Comparison of ENCODE assay signal across 11 cellular contexts in the genomic region with DNA sequence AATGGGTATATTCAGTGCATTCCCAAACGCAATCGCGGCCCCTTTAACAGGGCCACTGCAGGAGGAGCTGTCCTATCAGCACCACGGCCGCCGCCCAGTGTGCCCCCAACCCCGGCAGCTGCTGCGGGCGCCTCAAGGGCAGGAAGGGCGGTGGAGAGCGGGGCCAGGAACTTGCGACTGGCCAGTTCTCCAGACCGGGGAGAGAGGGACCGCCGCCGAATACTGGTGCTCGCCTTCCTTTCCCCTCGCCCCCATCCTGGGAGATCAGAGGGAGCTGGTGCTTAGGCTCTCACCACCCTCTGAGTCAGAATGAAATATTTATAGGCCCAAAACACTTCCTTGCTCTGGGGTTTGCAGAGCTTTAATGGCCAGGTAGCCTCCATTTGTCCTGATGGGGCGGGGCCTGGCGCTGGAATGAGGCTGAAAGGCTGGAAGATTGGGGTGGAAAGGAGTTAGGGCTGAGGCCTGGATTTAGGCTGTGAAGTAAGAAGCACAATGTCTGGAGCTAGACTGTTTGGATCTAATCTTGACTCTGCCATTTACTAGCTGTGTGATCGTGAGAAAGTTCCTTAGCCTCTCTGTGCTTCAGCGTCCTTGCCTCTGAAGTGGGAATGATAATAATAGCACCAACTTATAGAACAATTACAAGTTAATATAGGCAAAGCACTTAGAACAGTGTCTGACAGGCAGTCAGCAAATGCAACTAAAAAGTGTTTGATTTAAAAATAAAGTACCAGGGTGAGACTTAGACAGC.
DNase-seq lines count a peak whose midpoint lies in the region; ATAC-seq, FAIRE-seq and TF ChIP-seq lines count a peak whose summit lies in the region.
"Had no signal": no experiment of that assay in that cellular context is flagged by ENCODE, and none has a peak within 500 bp of the region (broad histone marks: within the 10 kb centered on the region; RNA-seq: fewer than 3 reads in every experiment).

No MANE protein-coding gene starts in this region.

- H3K4me3 ChIP-seq in GM12878 (no peak overlapping the region), skeletal muscle satellite cell (ENCODE audit: low read length) (peak overlapping the region; percentile 48)

- TF ChIP-seq RAD21 in GM12878 (IDR thresholded peaks at IDR 0.05; ENCODE audit: insufficient read depth, low read depth, low read length): no peak

- 40% methylated on average over 16 of the region's 22 CpGs for WGBS in GM12878 (ENCODE audit: insufficient coverage, insufficient replicate concordance, low lambda C conversion rate, missing lambda C conversion rate)

- CTCF ChIA-PET in GM12878 (lab: Yijun Ruan, JAX): no interaction called here

- POLR2A ChIA-PET in GM12878 (lab: Charles Lee): no interaction called here

- H3K4me2 ChIP-seq in GM12878 (ENCODE audit: control insufficient read depth, insufficient read depth) (no peak overlapping the region), skeletal muscle satellite cell (ENCODE audit: low read length) (peak overlapping the region; percentile 58)

- H4K20me1 ChIP-seq in GM12878 (ENCODE audit: control insufficient read depth, insufficient read depth): no peaks in the 10 kb centered on the region

- H3K27ac ChIP-seq in GM12878 (ENCODE audit: control insufficient read depth, insufficient read depth): no peak overlapping the region

- no peak for TF ChIP-seq POLR2A in GM12878 (IDR thresholded peaks at IDR 0.05; ENCODE audit: low read depth, low read length)

- H2AFZ ChIP-seq in GM12878 (ENCODE audit: control insufficient read depth, low read depth, low read length): no peak overlapping the region

- no peak for FAIRE-seq in GM12878 (lab: Jason Lieb, UNC)
- FAIRE-seq: A204.1 had no signal

- ATAC-seq in GM12878 (0 out of 3 replicates have a peak, but pooled peaks have one; percentile 30), HG02642 (IDR thresholded peaks at IDR 0.05; ENCODE audit: poor library complexity, unreplicated experiment) (no peak), GM18502 (IDR thresholded peaks at IDR 0.05; ENCODE audit: poor library complexity, unreplicated experiment) (no peak)

- H3K36me3 ChIP-seq in GM12878 (ENCODE audit: control insufficient read depth in 2 of 2, insufficient read depth in 2 of 2, low read length in 1 of 2) (no peaks in the 10 kb centered on the region), skeletal muscle satellite cell (ENCODE audit: insufficient read depth, low read length) (peaks cover 23% of the 10 kb centered on the region)

- H3K9ac ChIP-seq in GM12878 (ENCODE audit: control insufficient read depth, insufficient read depth, low read length) (no peak overlapping the region), skeletal muscle satellite cell (ENCODE audit: low read depth, low read length) (no peak overlapping the region)

- TF ChIP-seq EP300 in GM12878 (IDR thresholded peaks at IDR 0.05; ENCODE audit: borderline replicate concordance in 1 of 2, control insufficient read depth in 1 of 2, low read depth in 2 of 2, low read length in 2 of 2): no peak

- no TSS peak for BruUV-seq in GM12878 (replicated peaks; lab: Mats Ljungman, UMichigan)

- H3K9me3 ChIP-seq in GM12878 (replicated peaks; ENCODE audit: control insufficient read depth, insufficient read depth, low read length) (no peaks in the 10 kb centered on the region), skeletal muscle satellite cell (replicated peaks; ENCODE audit: low read length) (no peaks in the 10 kb centered on the region)

- H3K79me2 ChIP-seq in GM12878 (ENCODE audit: control insufficient read depth, insufficient read depth, low read length): no peaks in the 10 kb centered on the region

- in situ Hi-C loops in GM12878 (cut with MboI): no loop called here

- SMC1A ChIA-PET in GM12878 (lab: Charles Lee; ENCODE audit: uncharacterized antibody, unreplicated experiment): no interaction called here

- TF ChIP-seq CTCF in GM12878 (IDR thresholded peaks at IDR 0.05 in 2 of 3, conservative IDR thresholded peaks at IDR 0.05 in 1 of 3; ENCODE audit: control insufficient read depth in 2 of 3, extremely low read depth in 1 of 3, insufficient read depth in 1 of 3, low read depth in 3 of 3, low read length in 3 of 3): no peak

- intact Hi-C loops in GM12878 (cut with micrococcal nuclease; ENCODE audit: unreplicated experiment): no loop called here

- no peaks in the 10 kb centered on the region for H3K4me1 ChIP-seq in GM12878 (ENCODE audit: control insufficient read depth, insufficient read depth, low read length)
- H3K4me1 ChIP-seq in skeletal muscle satellite cell (ENCODE audit: control insufficient read depth, insufficient read depth, low read length): peaks cover 35% of the 10 kb centered on the region

- H3K27me3 ChIP-seq in GM12878 (replicated peaks in 1 of 2; ENCODE audit: control insufficient read depth in 2 of 2, insufficient read depth in 2 of 2, low read length in 1 of 2): no peaks in the 10 kb centered on the region; a peak in 1 of 4 replicates
- no peaks in the 10 kb centered on the region for H3K27me3 ChIP-seq in skeletal muscle satellite cell (ENCODE audit: control insufficient read depth, insufficient read depth, low read length)

- peak; percentile 4 for DNase-seq in activated CD4-positive, alpha-beta T cell treated with anti-CD3 and anti-CD28 coated beads for 48 hours
- no peak for DNase-seq in activated CD4-positive, alpha-beta T cell treated with anti-CD3 and anti-CD28 coated beads for 1 hour
- DNase-seq in GM12878 (ENCODE audit: low read depth, low spot score) (no peak), islet precursor cell (peak; percentile 92), NCI-H1417 (lab: John Stamatoyannopoulos, UW) (no peak)
- DNase-seq: effector CD4-positive, alpha-beta T cell; NCI-H1417 treated with DMSO at 0.1 percent for 48 hours had no signal

- RAD21 ChIA-PET in GM12878 (lab: Charles Lee; ENCODE audit: unreplicated experiment): interaction anchor here (1.0 kb wide), 1 partner anchor 55 kb away, joined by 3 read pairs; no protein-coding TSS in a partner anchor

TF ChIP-seq in GM12878, 131 proteins besides CTCF, POLR2A, EP300 and RAD21:
- TF ChIP-seq MYB (IDR thresholded peaks at IDR 0.05; ENCODE audit: borderline replicate concordance, low read depth, low read length) (no peak), KDM1A (IDR thresholded peaks at IDR 0.05; ENCODE audit: borderline replicate concordance) (no peak), RUNX3 (IDR thresholded peaks at IDR 0.05; ENCODE audit: low read length) (no peak)
- TF ChIP-seq, protein P1, sequence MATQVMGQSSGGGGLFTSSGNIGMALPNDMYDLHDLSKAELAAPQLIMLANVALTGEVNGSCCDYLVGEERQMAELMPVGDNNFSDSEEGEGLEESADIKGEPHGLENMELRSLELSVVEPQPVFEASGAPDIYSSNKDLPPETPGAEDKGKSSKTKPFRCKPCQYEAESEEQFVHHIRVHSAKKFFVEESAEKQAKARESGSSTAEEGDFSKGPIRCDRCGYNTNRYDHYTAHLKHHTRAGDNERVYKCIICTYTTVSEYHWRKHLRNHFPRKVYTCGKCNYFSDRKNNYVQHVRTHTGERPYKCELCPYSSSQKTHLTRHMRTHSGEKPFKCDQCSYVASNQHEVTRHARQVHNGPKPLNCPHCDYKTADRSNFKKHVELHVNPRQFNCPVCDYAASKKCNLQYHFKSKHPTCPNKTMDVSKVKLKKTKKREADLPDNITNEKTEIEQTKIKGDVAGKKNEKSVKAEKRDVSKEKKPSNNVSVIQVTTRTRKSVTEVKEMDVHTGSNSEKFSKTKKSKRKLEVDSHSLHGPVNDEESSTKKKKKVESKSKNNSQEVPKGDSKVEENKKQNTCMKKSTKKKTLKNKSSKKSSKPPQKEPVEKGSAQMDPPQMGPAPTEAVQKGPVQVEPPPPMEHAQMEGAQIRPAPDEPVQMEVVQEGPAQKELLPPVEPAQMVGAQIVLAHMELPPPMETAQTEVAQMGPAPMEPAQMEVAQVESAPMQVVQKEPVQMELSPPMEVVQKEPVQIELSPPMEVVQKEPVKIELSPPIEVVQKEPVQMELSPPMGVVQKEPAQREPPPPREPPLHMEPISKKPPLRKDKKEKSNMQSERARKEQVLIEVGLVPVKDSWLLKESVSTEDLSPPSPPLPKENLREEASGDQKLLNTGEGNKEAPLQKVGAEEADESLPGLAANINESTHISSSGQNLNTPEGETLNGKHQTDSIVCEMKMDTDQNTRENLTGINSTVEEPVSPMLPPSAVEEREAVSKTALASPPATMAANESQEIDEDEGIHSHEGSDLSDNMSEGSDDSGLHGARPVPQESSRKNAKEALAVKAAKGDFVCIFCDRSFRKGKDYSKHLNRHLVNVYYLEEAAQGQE (IDR thresholded peaks at IDR 0.05; ENCODE audit: low read depth, low read length): peak; percentile 71; the same call in 1 of the 2 replicates

Comparison
In these comparisons a context has a peak if more than half of its experiments do, and no peak if none do; other contexts are left out.
1. DNase-seq: peak in activated CD4-positive, alpha-beta T cell treated with anti-CD3 and anti-CD28 coated beads for 48 hours (single experiment) and islet precursor cell (single experiment); none in activated CD4-positive, alpha-beta T cell treated with anti-CD3 and anti-CD28 coated beads for 1 hour (single experiment), GM12878 (single experiment) and NCI-H1417 (0 of 3).